Comparison of ENCODE assay signal across 26 cellular contexts in the genomic region with DNA sequence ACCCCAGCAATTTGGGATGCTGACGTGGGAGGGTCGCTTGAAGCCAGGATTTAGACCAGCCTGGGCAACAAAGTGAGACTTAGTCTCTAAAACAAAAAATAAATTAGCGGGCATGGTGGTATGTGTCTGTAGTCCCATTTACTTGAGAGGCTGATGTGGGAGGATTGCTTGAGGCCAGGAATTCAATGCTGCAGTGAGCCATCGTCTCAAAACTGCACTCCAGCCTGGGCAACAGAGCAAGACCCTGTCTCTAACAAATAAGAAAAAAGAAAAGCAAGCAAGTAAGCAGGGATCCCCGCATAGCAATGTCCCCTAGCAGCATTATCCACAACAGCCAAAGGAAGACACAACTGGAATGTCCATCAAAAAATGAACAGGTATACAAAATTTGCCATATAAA. TPM values are rescaled to one million over a fixed set of nuclear protein-coding genes. Genes with fewer than 3 reads are reported as not detected.
DNase-seq lines count a peak whose midpoint lies in the region; ATAC-seq, FAIRE-seq and TF ChIP-seq lines count a peak whose summit lies in the region.
"Had no signal": no experiment of that assay in that cellular context is flagged by ENCODE, and none has a peak within 500 bp of the region (broad histone marks: within the 10 kb centered on the region; RNA-seq: fewer than 3 reads in every experiment).

No MANE protein-coding gene starts in this region.

- CTCF ChIA-PET in A549 (lab: Yijun Ruan, JAX): no interaction called here
- CTCF ChIA-PET in CD8-positive, alpha-beta memory T cell (lab: Charles Lee): no interaction called here

- H3K27ac Mint-ChIP-seq in CD8-positive, alpha-beta memory T cell: peak overlapping the region in 5 of 8 donors; percentile 4 to 69 (median 25)
- peak overlapping the region; percentile 24 for H3K27ac Mint-ChIP-seq in T-helper 17 cell
- H3K27ac Mint-ChIP-seq: activated CD4-positive, alpha-beta T cell treated with anti-CD3 and anti-CD28 coated beads, Interleukin-2, amount 10 ng/mL, durations not matched to agents 7 days and 5 days; stimulated activated memory B cell treated with anti-CD40 and anti-IgM and Interleukin-4, amounts not matched to agents 10 μg/mL and 1 μg/mL and 100 μg/mL, for 72 hours had no signal

- H2AFZ ChIP-seq in hepatocyte: no peak overlapping the region

- H4K20me1 ChIP-seq in hepatocyte (ENCODE audit: insufficient read depth, poor library complexity, severe bottlenecking): peaks cover 66% of the 10 kb centered on the region

- FAIRE-seq in A549 (lab: Jason Lieb, UNC): no peak
- FAIRE-seq: GM12891 had no signal

- no peak for TF ChIP-seq POLR2A in A549 (IDR thresholded peaks at IDR 0.05; ENCODE audit: low read length)

- H3K4me1 ChIP-seq in A549: 0 out of 3 replicates have a peak, but pooled peaks cover 14% of the 10 kb centered on the region
- H3K4me1 ChIP-seq in CD8-positive, alpha-beta memory T cell (ENCODE audit: insufficient read depth, low read length): peaks cover 27% of the 10 kb centered on the region
- peaks cover 32% of the 10 kb centered on the region for H3K4me1 ChIP-seq in hepatocyte (ENCODE audit: insufficient read depth)

- no peaks in the 10 kb centered on the region for H3K27me3 Mint-ChIP-seq in CD8-positive, alpha-beta memory T cell
- H3K27me3 Mint-ChIP-seq in T-helper 17 cell: no peaks in the 10 kb centered on the region
- H3K27me3 Mint-ChIP-seq: activated CD4-positive, alpha-beta T cell treated with anti-CD3 and anti-CD28 coated beads, Interleukin-2, amount 10 ng/mL, durations not matched to agents 7 days and 5 days; stimulated activated memory B cell treated with anti-CD40 and anti-IgM and Interleukin-4, amounts not matched to agents 10 μg/mL and 1 μg/mL and 100 μg/mL, for 72 hours had no signal

- H3K9me3 ChIP-seq in A549 (no peaks in the 10 kb centered on the region), T-helper 17 cell (ENCODE audit: control insufficient read depth, low read length, poor library complexity, severe bottlenecking) (no peaks in the 10 kb centered on the region), hepatocyte (ENCODE audit: low read depth) (no peaks in the 10 kb centered on the region)
- no peaks in the 10 kb centered on the region for H3K9me3 ChIP-seq in CD8-positive, alpha-beta memory T cell (ENCODE audit: low read length)
- H3K9me3 ChIP-seq: ascending aorta, mucosa of descending colon, neutrophil, thoracic aorta had no signal

- peaks cover 79% of the 10 kb centered on the region for H3K79me2 ChIP-seq in hepatocyte

- DNase-seq in A549 (ENCODE audit: low read depth in 1 of 2, low spot score in 1 of 2): no peak
- DNase-seq in CD8-positive, alpha-beta memory T cell: no peak
- no peak for DNase-seq in T-helper 17 cell
- no peak for DNase-seq in hepatocyte (ENCODE audit: low spot score)
- no peak for DNase-seq in effector CD4-positive, alpha-beta T cell
- DNase-seq in NCI-H1694 (lab: John Stamatoyannopoulos, UW): no peak
- no peak for DNase-seq in NCI-H2081 (lab: John Stamatoyannopoulos, UW)
- DNase-seq: activated CD4-positive, alpha-beta T cell treated with anti-CD3 and anti-CD28 coated beads, Interleukin-2, amount 10 ng/mL, durations not matched to agents 7 days and 5 days; activated CD8-positive, alpha-beta memory T cell treated with anti-CD3 and anti-CD28 coated beads, Interleukin-2, amount 50 U/mL, for 4 hours; foreskin melanocyte; hypothalamus; islet precursor cell; mucosa of descending colon; MV-4-11; NCI-H187; NCI-H2227 treated with DMSO at 0.1 percent for 48 hours; NCI-H82; SHP77 treated with DMSO at 0.1 percent for 48 hours had no signal

- POLR2A ChIA-PET in A549 (lab: Yijun Ruan, JAX): no interaction called here
- POLR2A ChIA-PET in CD8-positive, alpha-beta memory T cell (lab: Charles Lee): no interaction called here

- H3K27me3 ChIP-seq in CD8-positive, alpha-beta memory T cell (ENCODE audit: insufficient read depth, low read length, poor library complexity, severe bottlenecking): no peaks in the 10 kb centered on the region
- H3K27me3 ChIP-seq in hepatocyte: no peaks in the 10 kb centered on the region
- H3K27me3 ChIP-seq: ascending aorta, neutrophil had no signal

- WGBS in A549 (ENCODE audit: missing lambda C conversion rate): 92% methylated on average over 5 of the region's 5 CpGs
- WGBS in hepatocyte (ENCODE audit: low lambda C conversion rate, missing lambda C conversion rate): 95% methylated on average over 5 of the region's 5 CpGs

- H3K4me3 Mint-ChIP-seq in CD8-positive, alpha-beta memory T cell: peak overlapping the region in 5 of 7 donors; percentile 7 to 67 (median 19)
- H3K4me3 Mint-ChIP-seq in T-helper 17 cell: peak overlapping the region; percentile 12
- H3K4me3 Mint-ChIP-seq: activated CD4-positive, alpha-beta T cell treated with anti-CD3 and anti-CD28 coated beads, Interleukin-2, amount 10 ng/mL, durations not matched to agents 7 days and 5 days; stimulated activated memory B cell treated with anti-CD40 and anti-IgM and Interleukin-4, amounts not matched to agents 10 μg/mL and 1 μg/mL and 100 μg/mL, for 72 hours had no signal

- H3K36me3 ChIP-seq in CD8-positive, alpha-beta memory T cell (ENCODE audit: insufficient read depth, low read length): no peaks in the 10 kb centered on the region
- H3K36me3 ChIP-seq in hepatocyte (replicated peaks; ENCODE audit: insufficient read depth, low read depth): no peaks in the 10 kb centered on the region
- H3K36me3 ChIP-seq: neutrophil, thoracic aorta had no signal

- peaks cover 76 to 87% (median 82%) of the 10 kb centered on the region in 3 donors for H3K4me1 Mint-ChIP-seq in CD8-positive, alpha-beta memory T cell
- H3K4me1 Mint-ChIP-seq in T-helper 17 cell: peaks cover 42% of the 10 kb centered on the region

- TF ChIP-seq RAD21 in A549 (conservative IDR thresholded peaks at IDR 0.05 in 1 of 2, IDR thresholded peaks at IDR 0.05 in 1 of 2): no peak

- H3K9me2 ChIP-seq in hepatocyte (replicated peaks; ENCODE audit: insufficient read depth): no peaks in the 10 kb centered on the region

- no peaks in the 10 kb centered on the region for H3K9me3 Mint-ChIP-seq in CD8-positive, alpha-beta memory T cell

- H3K36me3 Mint-ChIP-seq in CD8-positive, alpha-beta memory T cell: peaks cover 0 to 50% (median 12%) of the 10 kb centered on the region in 3 donors
- H3K36me3 Mint-ChIP-seq in T-helper 17 cell (ENCODE audit: low read depth): peaks cover 9% of the 10 kb centered on the region

- H3K27ac ChIP-seq in A549 (no peak overlapping the region), hepatocyte (no peak overlapping the region)
- no peak overlapping the region for H3K27ac ChIP-seq in CD8-positive, alpha-beta memory T cell (ENCODE audit: low read depth, low read length)
- H3K27ac ChIP-seq: ascending aorta, neutrophil, skin epidermis, thoracic aorta had no signal

- ATAC-seq in A549 (no peak), T-helper 17 cell (no peak), esophagus mucosa (no peak)
- ATAC-seq: HCT116; mucosa of descending colon; stimulated activated memory B cell treated with anti-CD40 and anti-IgM and Interleukin-4, amounts not matched to agents 10 μg/mL and 1 μg/mL and 100 μg/mL, for 72 hours had no signal

- TF ChIP-seq CTCF in A549 (IDR thresholded peaks at IDR 0.05) (no peak), hepatocyte (IDR thresholded peaks at IDR 0.05; ENCODE audit: poor library complexity) (no peak)

- H3K4me2 ChIP-seq in A549 (peak overlapping the region; percentile 95), hepatocyte (peak overlapping the region; percentile 82)

- TF ChIP-seq EP300 in A549 (IDR thresholded peaks at IDR 0.05): no peak

- no peak overlapping the region for H3K4me3 ChIP-seq in A549
- no peak overlapping the region for H3K4me3 ChIP-seq in CD8-positive, alpha-beta memory T cell (ENCODE audit: low read length)
- no peak overlapping the region for H3K4me3 ChIP-seq in hepatocyte
- H3K4me3 ChIP-seq: mucosa of descending colon, skin epidermis, thoracic aorta had no signal

TF ChIP-seq in A549, 52 proteins besides CTCF, POLR2A, EP300 and RAD21:
- TF ChIP-seq PHF8 (IDR thresholded peaks at IDR 0.05; ENCODE audit: borderline replicate concordance, low read depth) (no peak), ESRRA (IDR thresholded peaks at IDR 0.05; ENCODE audit: borderline replicate concordance, low read length) (no peak)

RNA-seq across cellular contexts. Expression of gene TXNL1, which starts 3.4 kb away (rescaled TPM):
- 65.6 and 104 TPM in 2 replicates for polyA plus RNA-seq in A549 (2011; rRNA removed)
- polyA plus RNA-seq in A549 (2012; cell fraction: cytosol; rRNA removed): 33.0 and 33.3 TPM in 2 replicates
- polyA plus RNA-seq in A549 (2012; cell fraction: nucleus; rRNA removed): 14.2 and 15.3 TPM in 2 replicates
- 58.7 to 63.9 TPM (median 59.5 TPM) in 3 replicates for polyA plus RNA-seq in A549 (2017; fragmentation: RNase III; extraction: RNeasy Plus Mini Kit Qiagen cat#74134 plus additional on column Dnase treatment)
- polyA minus RNA-seq in A549 (2011; rRNA and poly(A)+ RNA removed): 12.8 and 15.9 TPM in 2 replicates
- total RNA-seq in CD8-positive, alpha-beta memory T cell: 10 to 100 TPM; 86.8 to 91.6 TPM
- 57.1 TPM for polyA plus RNA-seq in CD8-positive, alpha-beta memory T cell
- total RNA-seq in T-helper 17 cell: 10 to 100 TPM; 36.1 to 39.3 TPM
- 74.7 and 77.0 TPM in 2 replicates for total RNA-seq in hepatocyte
- polyA plus RNA-seq in hepatocyte: 60.8 and 70.0 TPM in 2 replicates
- 56.9 TPM for total RNA-seq in esophagus mucosa

RNA-seq across cellular contexts. Expression of gene WDR7, which starts 16.2 kb away (rescaled TPM):
- 7.0 and 11.2 TPM in 2 replicates for polyA plus RNA-seq in A549 (2011; rRNA removed)
- 3.8 TPM in 2 replicates for polyA plus RNA-seq in A549 (2012; cell fraction: cytosol; rRNA removed)
- 3.1 and 5.0 TPM in 2 replicates for polyA plus RNA-seq in A549 (2012; cell fraction: nucleus; rRNA removed)
- polyA plus RNA-seq in A549 (2017; fragmentation: RNase III; extraction: RNeasy Plus Mini Kit Qiagen cat#74134 plus additional on column Dnase treatment): 4.2 to 5.5 TPM (median 4.4 TPM) in 3 replicates
- polyA minus RNA-seq in A549 (2011; rRNA and poly(A)+ RNA removed): 30.6 and 32.8 TPM in 2 replicates
- total RNA-seq in CD8-positive, alpha-beta memory T cell: 10 to 100 TPM; 20.5 to 20.6 TPM
- polyA plus RNA-seq in CD8-positive, alpha-beta memory T cell: 21.9 TPM
- 10 to 100 TPM; 47.0 to 62.2 TPM for total RNA-seq in T-helper 17 cell
- total RNA-seq in hepatocyte: 14.0 and 19.0 TPM in 2 replicates
- 5.9 and 9.0 TPM in 2 replicates for polyA plus RNA-seq in hepatocyte
- total RNA-seq in esophagus mucosa: 12.8 TPM
